ENCODE assay signal across 8 cellular contexts in genomic region chr3:65342084-65342683, GRCh38.
DNase-seq lines count a peak whose midpoint lies in the region; ATAC-seq, FAIRE-seq and TF ChIP-seq lines count a peak whose summit lies in the region.

No MANE protein-coding gene starts in this region.

- H3K9me1 ChIP-seq in K562 (ENCODE audit: control insufficient read depth, insufficient read depth, low read length), result no peaks in the 10 kb centered on the region

- H3K27me3 Mint-ChIP-seq in Calu3 (ENCODE audit: unreplicated experiment), result no peaks in the 10 kb centered on the region
- H3K27me3 Mint-ChIP-seq in effector memory CD8-positive, alpha-beta T cell, result no peaks in the 10 kb centered on the region

- H3K4me3 ChIP-seq in K562, result no peak overlapping the region
- H3K4me3 ChIP-seq in left lung, result no peak overlapping the region

- TF ChIP-seq RAD21 in K562 (CRISPR knock-in tag; conservative IDR thresholded peaks at IDR 0.05 in 1 of 2, IDR thresholded peaks at IDR 0.05 in 1 of 2), result peak; percentile 27 to 69

- 24% methylated on average over 6 of the region's 12 CpGs for WGBS in K562 (ENCODE audit: insufficient coverage, low coverage, missing lambda C conversion rate)

- H3K9me3 ChIP-seq in K562 (replicated peaks; ENCODE audit: control insufficient read depth, insufficient read depth, low read depth, low read length), result no peaks in the 10 kb centered on the region
- no peaks in the 10 kb centered on the region for H3K9me3 ChIP-seq in left lung

- FAIRE-seq in K562 (lab: Jason Lieb, UNC), result peak; percentile 57

- no peaks in the 10 kb centered on the region for H4K20me1 ChIP-seq in K562 (replicated peaks; ENCODE audit: control insufficient read depth, insufficient read depth, low read length)

- BruUV-seq in Calu3 (replicated peaks; lab: Mats Ljungman, UMichigan) (no TSS peak), K562 (replicated peaks; lab: Mats Ljungman, UMichigan) (no TSS peak)

- CTCF ChIA-PET in Calu3 (lab: Charles Lee), result no interaction called here
- CTCF ChIA-PET in K562 (lab: Yijun Ruan, JAX; ENCODE audit: low intra/inter-chr PET ratio), result interaction anchor here (0.7 to 1.1 kb wide), 3 partner anchors 391 to 573 kb away, joined by 3 to 4 read pairs (median 3); no protein-coding TSS in a partner anchor

- H3K27ac ChIP-seq in K562 (ENCODE audit: extremely low read depth, low read depth, low read length) (no peak overlapping the region), left lung (no peak overlapping the region)

- no peak overlapping the region for H3K4me3 Mint-ChIP-seq in Calu3 (ENCODE audit: low read depth, unreplicated experiment)
- no peak overlapping the region for H3K4me3 Mint-ChIP-seq in effector memory CD8-positive, alpha-beta T cell

- no peaks in the 10 kb centered on the region; a peak in 2 of 5 replicates for H3K27me3 ChIP-seq in K562 (ENCODE audit: control insufficient read depth in 2 of 2, insufficient read depth in 2 of 2, low read length in 2 of 2)
- no peaks in the 10 kb centered on the region for H3K27me3 ChIP-seq in left lung

- H3K79me2 ChIP-seq in K562 (ENCODE audit: control insufficient read depth, insufficient read depth, low read length), result no peaks in the 10 kb centered on the region

- DNase-seq in Calu3 (peak; percentile 72), MV-4-11 (lab: John Stamatoyannopoulos, UW) (peak; percentile 10), K562 (ENCODE audit: extremely low read depth in 1 of 4, low spot score in 3 of 4) (peak; percentile 61 to 75 (median 62)), left lung (peak in 1 of 2 donors; percentile 69), amniotic stem cell (lab: John Stamatoyannopoulos, UW) (no peak)
- no peak for DNase-seq in stimulated activated naive CD4-positive, alpha-beta T cell (lab: John Stamatoyannopoulos, UW)
- no peak for DNase-seq in effector memory CD8-positive, alpha-beta T cell

- peak; percentile 75 for TF ChIP-seq CTCF in Calu3 (IDR thresholded peaks at IDR 0.05; ENCODE audit: unreplicated experiment)
- peak; percentile 72 to 81 (median 72) for TF ChIP-seq CTCF in K562 (IDR thresholded peaks at IDR 0.05 in 2 of 3, conservative IDR thresholded peaks at IDR 0.05 in 1 of 3; ENCODE audit: insufficient read depth in 2 of 3, low read depth in 1 of 3, low read length in 3 of 3)
- TF ChIP-seq CTCF in left lung (IDR thresholded peaks at IDR 0.05), result peak; percentile 37 to 44

- H3K9ac ChIP-seq in K562 (ENCODE audit: insufficient read depth in 1 of 2, low read depth in 2 of 2, low read length in 2 of 2), result no peak overlapping the region

- peak overlapping the region; percentile 66 for H2AFZ ChIP-seq in K562 (ENCODE audit: low read depth, low read length)

- TF ChIP-seq EP300 in K562 (IDR thresholded peaks at IDR 0.05; ENCODE audit: low read length), result no peak

- in situ Hi-C loops in K562 (cut with MboI), result loop anchor here (10.0 kb wide), 1 partner anchor 413 kb away; no protein-coding TSS in a partner anchor

- H3K27ac Mint-ChIP-seq in Calu3 (ENCODE audit: unreplicated experiment), result no peak overlapping the region
- H3K27ac Mint-ChIP-seq in effector memory CD8-positive, alpha-beta T cell, result no peak overlapping the region

- POLR2A ChIA-PET in K562 (lab: Yijun Ruan, JAX), result no interaction called here

- intact Hi-C loops in Calu3 (cut with micrococcal nuclease; ENCODE audit: unreplicated experiment) (loop anchor here (1.0 to 10.0 kb wide), 2 partner anchors 333 to 853 kb away; no protein-coding TSS in a partner anchor), K562 (cut with micrococcal nuclease) (loop anchor here (1.0 to 10.0 kb wide), 4 partner anchors 94 to 409 kb away; no protein-coding TSS in a partner anchor), left lung (cut with DNase I) (no loop called here)

- no peaks in the 10 kb centered on the region for H3K9me3 Mint-ChIP-seq in Calu3 (ENCODE audit: low read depth, unreplicated experiment)
- H3K9me3 Mint-ChIP-seq in effector memory CD8-positive, alpha-beta T cell, result peaks cover 9 to 11% of the 10 kb centered on the region in 2 donors

- H3K4me2 ChIP-seq in K562 (ENCODE audit: insufficient read depth, low read length), result no peak overlapping the region; the same call in 1 of the 2 replicates

- H3K4me1 Mint-ChIP-seq in Calu3 (ENCODE audit: low read depth, unreplicated experiment), result no peaks in the 10 kb centered on the region
- no peaks in the 10 kb centered on the region for H3K4me1 Mint-ChIP-seq in effector memory CD8-positive, alpha-beta T cell (ENCODE audit: low read depth in 2 of 2)

- no peaks in the 10 kb centered on the region for H3K36me3 ChIP-seq in K562 (ENCODE audit: control insufficient read depth, insufficient read depth, low read length)
- no peaks in the 10 kb centered on the region for H3K36me3 ChIP-seq in left lung

- no peaks in the 10 kb centered on the region for H3K36me3 Mint-ChIP-seq in Calu3 (ENCODE audit: insufficient read depth, unreplicated experiment)
- H3K36me3 Mint-ChIP-seq in effector memory CD8-positive, alpha-beta T cell (ENCODE audit: insufficient read depth), result no peaks in the 10 kb centered on the region

- ATAC-seq in GM19463 (IDR thresholded peaks at IDR 0.05; ENCODE audit: unreplicated experiment) (peak; percentile 86), K562 (peak; percentile 99), left lung (peak; percentile 41)
- no peak for ATAC-seq in effector memory CD8-positive, alpha-beta T cell (replicated peaks)

- TF ChIP-seq POLR2A in K562 (conservative IDR thresholded peaks at IDR 0.05), result no peak

- H3K4me1 ChIP-seq in K562 (replicated peaks in 1 of 2; ENCODE audit: control insufficient read depth in 2 of 2, insufficient read depth in 2 of 2, low read length in 2 of 2), result peaks cover 0 to 6% of the 10 kb centered on the region in 2 experiments; a peak in 3 of 5 replicates
- H3K4me1 ChIP-seq in left lung, result no peaks in the 10 kb centered on the region

TF ChIP-seq in K562, 482 proteins besides CTCF, POLR2A, EP300 and RAD21:
- TF ChIP-seq STAG1 (CRISPR knock-in tag; IDR thresholded peaks at IDR 0.05; ENCODE audit: borderline replicate concordance), result peak; percentile 51; the same call in 1 of the 2 replicates
- no peak for TF ChIP-seq ZKSCAN8 (CRISPR knock-in tag; IDR thresholded peaks at IDR 0.05)
- TF ChIP-seq ARNT (IDR thresholded peaks at IDR 0.05), result no peak
- TF ChIP-seq SMC3 (conservative IDR thresholded peaks at IDR 0.05; ENCODE audit: insufficient read depth, low read depth, low read length), result peak; percentile 73
- peak; percentile 94 for TF ChIP-seq ZNF764 (CRISPR knock-in tag; IDR thresholded peaks at IDR 0.05; ENCODE audit: low read depth)
- TF ChIP-seq BRD4 (IDR thresholded peaks at IDR 0.05), result no peak
- no peak for TF ChIP-seq CBFB (CRISPR knock-in tag; IDR thresholded peaks at IDR 0.05)
- 0 out of 4 replicates have a peak, but pooled peaks of 1 of the 2 experiments have one; percentile 32 for TF ChIP-seq MAZ (CRISPR knock-in tag; conservative IDR thresholded peaks at IDR 0.05 in 1 of 2, IDR thresholded peaks at IDR 0.05 in 1 of 2)

Comparison
In these comparisons a context has a peak if more than half of its experiments do, and no peak if none do; other contexts are left out.
1. DNase-seq: peak in Calu3 (single experiment), MV-4-11 (single experiment) and K562 (4 of 4); none in amniotic stem cell (single experiment), stimulated activated naive CD4-positive, alpha-beta T cell (0 of 6) and effector memory CD8-positive, alpha-beta T cell (0 of 3).
2. intact Hi-C loops: an anchor here in Calu3 (1.0 to 10.0 kb wide) and K562 (1.0 to 10.0 kb wide); none called in left lung.
3. Peak in every context shown above with its lines, with median percentiles within 50 percentile points of each other: CTCF ChIP-seq.